Comparison of ENCODE assay signal across 9 cellular contexts in genomic region chr1:226637147-226637935, GRCh38.
DNase-seq lines count a peak whose midpoint lies in the region; ATAC-seq and TF ChIP-seq lines count a peak whose summit lies in the region.
"Had no signal": no experiment of that assay in that cellular context is flagged by ENCODE, and none has a peak within 500 bp of the region (broad histone marks: within the 10 kb centered on the region; RNA-seq: fewer than 3 reads in every experiment).

No MANE protein-coding gene starts in this region.

- no peaks in the 10 kb centered on the region for H3K79me2 ChIP-seq in neural progenitor cell (ENCODE audit: low read depth)

- H3K4me1 Mint-ChIP-seq in CD4-positive, CD25-positive, alpha-beta regulatory T cell = peaks cover 9 to 66% (median 37%) of the 10 kb centered on the region in 4 donors
- H3K4me1 Mint-ChIP-seq in neural progenitor cell = peaks cover 16% of the 10 kb centered on the region

- no peak overlapping the region for H3K4me2 ChIP-seq in neural progenitor cell

- TF ChIP-seq CTCF in neural progenitor cell (IDR thresholded peaks at IDR 0.05) = peak; percentile 46

- H3F3A ChIP-seq in neural progenitor cell (ENCODE audit: low read depth) = no peaks in the 10 kb centered on the region

- peaks cover 20% of the 10 kb centered on the region for H3K36me3 Mint-ChIP-seq in CD4-positive, CD25-positive, alpha-beta regulatory T cell
- H3K36me3 Mint-ChIP-seq in neural progenitor cell = peaks cover 5% of the 10 kb centered on the region

- H3K27me3 ChIP-seq in CD4-positive, CD25-positive, alpha-beta regulatory T cell (ENCODE audit: control insufficient read depth, insufficient read depth, low read length) = no peaks in the 10 kb centered on the region
- H3K27me3 ChIP-seq in neural progenitor cell = no peaks in the 10 kb centered on the region
- H3K27me3 ChIP-seq: adrenal gland had no signal

- H3K36me3 ChIP-seq in CD4-positive, CD25-positive, alpha-beta regulatory T cell (ENCODE audit: control insufficient read depth, insufficient read depth, low read length) = peaks cover 68% of the 10 kb centered on the region
- H3K36me3 ChIP-seq in neural progenitor cell = no peaks in the 10 kb centered on the region
- H3K36me3 ChIP-seq: adrenal gland had no signal

- peak overlapping the region in 2 of 4 donors; percentile 15 to 24 for H3K4me3 Mint-ChIP-seq in CD4-positive, CD25-positive, alpha-beta regulatory T cell
- no peak overlapping the region for H3K4me3 Mint-ChIP-seq in neural progenitor cell

- H3K27ac ChIP-seq in CD4-positive, CD25-positive, alpha-beta regulatory T cell (ENCODE audit: insufficient read depth, low read length, poor library complexity, severe bottlenecking) = peak overlapping the region; percentile 34
- no peak overlapping the region for H3K27ac ChIP-seq in neural progenitor cell
- H3K27ac ChIP-seq: adrenal gland had no signal

- H4K20me1 ChIP-seq in neural progenitor cell (ENCODE audit: low read depth) = no peaks in the 10 kb centered on the region

- H3K27me3 Mint-ChIP-seq in CD4-positive, CD25-positive, alpha-beta regulatory T cell = peaks cover under 1% of the 10 kb centered on the region
- peaks cover 3% of the 10 kb centered on the region for H3K27me3 Mint-ChIP-seq in neural progenitor cell (ENCODE audit: insufficient read depth, low read depth)

- DNase-seq in CD4-positive, CD25-positive, alpha-beta regulatory T cell = no peak
- peak; percentile 5 for DNase-seq in NCI-H526 treated with DMSO at 0.1 percent for 48 hours (lab: John Stamatoyannopoulos, UW)
- DNase-seq in fibroblast of gingiva (ENCODE audit: low read depth) = peak; percentile 49
- peak; percentile 58 for DNase-seq in neural progenitor cell (ENCODE audit: low spot score)
- no peak for DNase-seq in effector CD8-positive, alpha-beta T cell (lab: John Stamatoyannopoulos, UW)
- DNase-seq in NCI-H1417 (lab: John Stamatoyannopoulos, UW) = no peak
- DNase-seq in NCI-H2171 treated with DMSO at 0.1 percent for 48 hours (lab: John Stamatoyannopoulos, UW) = no peak

- ATAC-seq in CD4-positive, CD25-positive, alpha-beta regulatory T cell (ENCODE audit: low read depth in 2 of 2) = no peak
- ATAC-seq in HG02642 (IDR thresholded peaks at IDR 0.05; ENCODE audit: poor library complexity, unreplicated experiment) = no peak

- no peak overlapping the region for H2AFZ ChIP-seq in neural progenitor cell (replicated peaks)

- peak overlapping the region in 1 of 3 donors; percentile 74 for H3K27ac Mint-ChIP-seq in CD4-positive, CD25-positive, alpha-beta regulatory T cell
- no peak overlapping the region for H3K27ac Mint-ChIP-seq in neural progenitor cell

- H3K4me1 ChIP-seq in CD4-positive, CD25-positive, alpha-beta regulatory T cell (ENCODE audit: control insufficient read depth, insufficient read depth, low read length, poor library complexity, severe bottlenecking) = peaks cover 53% of the 10 kb centered on the region
- H3K4me1 ChIP-seq in neural progenitor cell = peaks cover 6% of the 10 kb centered on the region
- H3K4me1 ChIP-seq: adrenal gland had no signal

- no peak overlapping the region for H3K4me3 ChIP-seq in CD4-positive, CD25-positive, alpha-beta regulatory T cell (ENCODE audit: low read depth, low read length)
- H3K4me3 ChIP-seq in neural progenitor cell = no peak overlapping the region
- H3K4me3 ChIP-seq: adrenal gland had no signal

- no peaks in the 10 kb centered on the region for H3K9me3 ChIP-seq in CD4-positive, CD25-positive, alpha-beta regulatory T cell (ENCODE audit: control insufficient read depth in 2 of 2, low read length in 2 of 2)
- H3K9me3 ChIP-seq in neural progenitor cell (ENCODE audit: low read depth) = no peaks in the 10 kb centered on the region
- H3K9me3 ChIP-seq: adrenal gland had no signal

- no peak overlapping the region for H3K9ac ChIP-seq in neural progenitor cell

- no peaks in the 10 kb centered on the region for H3K9me3 Mint-ChIP-seq in CD4-positive, CD25-positive, alpha-beta regulatory T cell
- no peaks in the 10 kb centered on the region for H3K9me3 Mint-ChIP-seq in neural progenitor cell

Comparison
In these comparisons a context has a peak if more than half of its experiments do, and no peak if none do; other contexts are left out.
1. DNase-seq: peak in NCI-H526 treated with DMSO at 0.1 percent for 48 hours (single experiment), fibroblast of gingiva (single experiment) and neural progenitor cell (single experiment); none in CD4-positive, CD25-positive, alpha-beta regulatory T cell (0 of 3), effector CD8-positive, alpha-beta T cell (single experiment), NCI-H1417 (0 of 3) and NCI-H2171 treated with DMSO at 0.1 percent for 48 hours (single experiment).